In the genomic region with DNA sequence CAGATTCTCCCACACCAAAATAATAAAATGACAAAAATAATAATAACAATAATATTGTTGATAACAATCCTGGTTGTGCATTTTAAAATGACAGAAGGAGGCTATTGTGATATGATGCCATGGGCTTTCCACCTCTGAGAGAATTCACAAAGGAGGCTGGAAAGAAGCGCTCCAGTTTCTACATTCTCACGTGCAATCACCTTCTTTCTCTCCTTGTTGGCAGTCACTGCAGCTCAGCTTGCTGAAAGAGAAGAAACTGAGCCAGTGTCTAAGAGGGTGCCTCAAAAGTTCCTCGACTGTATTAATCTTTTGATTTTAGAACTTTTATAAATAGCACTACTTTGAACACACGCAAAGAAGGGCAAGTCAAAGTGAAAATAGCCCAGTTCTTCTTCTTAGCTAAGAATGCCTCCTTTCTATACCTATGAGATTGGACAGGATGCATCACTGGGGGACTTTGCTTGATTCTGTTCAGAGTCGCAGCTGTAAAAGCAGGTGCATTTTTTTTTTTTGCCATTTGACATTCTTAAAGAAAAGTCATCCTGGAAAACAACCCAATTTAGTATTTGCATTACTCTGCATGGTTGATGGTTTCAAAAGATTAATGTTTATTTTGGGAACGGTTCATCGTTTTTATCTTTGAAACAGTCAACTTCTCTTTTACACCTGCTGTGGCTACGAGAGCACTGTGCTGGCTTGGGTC, we compare ENCODE assay signal across 1 cellular context.
TF ChIP-seq lines count a peak whose summit lies in the region.

No MANE protein-coding gene starts in this region.

TF ChIP-seq in GM12878, 131 proteins besides CTCF, POLR2A, EP300 and RAD21 (continued from another document and continues in another):
- TF ChIP-seq REST (IDR thresholded peaks at IDR 0.05; ENCODE audit: low read depth, low read length) = no peak
- TF ChIP-seq ESRRA (IDR thresholded peaks at IDR 0.05; ENCODE audit: low read length) = no peak
- TF ChIP-seq SMAD5 (IDR thresholded peaks at IDR 0.05; ENCODE audit: low read depth) = 0 out of 2 replicates have a peak, but pooled peaks have one; percentile 51
- TF ChIP-seq HDAC2 (IDR thresholded peaks at IDR 0.05) = no peak
- TF ChIP-seq EZH2 (IDR thresholded peaks at IDR 0.05; ENCODE audit: borderline replicate concordance, control insufficient read depth, low read depth, low read length) = no peak
- peak; percentile 83 for TF ChIP-seq RELB (IDR thresholded peaks at IDR 0.05; ENCODE audit: low read depth)
- no peak for TF ChIP-seq HCFC1 (IDR thresholded peaks at IDR 0.05; ENCODE audit: low read length)
- no peak for TF ChIP-seq TARDBP (IDR thresholded peaks at IDR 0.05; ENCODE audit: borderline replicate concordance)
- TF ChIP-seq ATF7 (IDR thresholded peaks at IDR 0.05; ENCODE audit: low read depth) = peak; percentile 56; the same call in 1 of the 2 replicates
- 0 out of 2 replicates have a peak, but pooled peaks have one; percentile 81 for TF ChIP-seq TBL1XR1 (IDR thresholded peaks at IDR 0.05; ENCODE audit: low read depth, low read length)
- no peak for TF ChIP-seq KLF5 (IDR thresholded peaks at IDR 0.05; ENCODE audit: partially characterized antibody)
- no peak for TF ChIP-seq STAT1 (conservative IDR thresholded peaks at IDR 0.05)
- TF ChIP-seq IRF5 (IDR thresholded peaks at IDR 0.05; ENCODE audit: borderline replicate concordance) = no peak
- TF ChIP-seq YBX1 (IDR thresholded peaks at IDR 0.05) = no peak
- TF ChIP-seq SMAD1 (IDR thresholded peaks at IDR 0.05; ENCODE audit: low read depth, partially characterized antibody) = no peak
- peak; percentile 96 for TF ChIP-seq JUNB (IDR thresholded peaks at IDR 0.05)
- TF ChIP-seq, protein P1, sequence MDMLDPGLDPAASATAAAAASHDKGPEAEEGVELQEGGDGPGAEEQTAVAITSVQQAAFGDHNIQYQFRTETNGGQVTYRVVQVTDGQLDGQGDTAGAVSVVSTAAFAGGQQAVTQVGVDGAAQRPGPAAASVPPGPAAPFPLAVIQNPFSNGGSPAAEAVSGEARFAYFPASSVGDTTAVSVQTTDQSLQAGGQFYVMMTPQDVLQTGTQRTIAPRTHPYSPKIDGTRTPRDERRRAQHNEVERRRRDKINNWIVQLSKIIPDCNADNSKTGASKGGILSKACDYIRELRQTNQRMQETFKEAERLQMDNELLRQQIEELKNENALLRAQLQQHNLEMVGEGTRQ (IDR thresholded peaks at IDR 0.05; ENCODE audit: borderline replicate concordance, low read depth, low read length) = no peak
- TF ChIP-seq MXI1 (IDR thresholded peaks at IDR 0.05; ENCODE audit: low read depth, low read length) = no peak; the same call in 1 of the 2 replicates
- peak; percentile 98 for TF ChIP-seq IRF4 (IDR thresholded peaks at IDR 0.05; ENCODE audit: low read depth, low read length)
- TF ChIP-seq RAD51 (IDR thresholded peaks at IDR 0.05) = no peak
- no peak for TF ChIP-seq NR2C2 (IDR thresholded peaks at IDR 0.05; ENCODE audit: borderline replicate concordance, control insufficient read depth, insufficient read length, low read depth)
- peak; percentile 71; the same call in 1 of the 2 replicates for TF ChIP-seq PML (IDR thresholded peaks at IDR 0.05; ENCODE audit: low read length)
- TF ChIP-seq TCF7 (IDR thresholded peaks at IDR 0.05; ENCODE audit: borderline replicate concordance) = peak; percentile 73; the same call in 1 of the 2 replicates
- TF ChIP-seq SMC3 (IDR thresholded peaks at IDR 0.05; ENCODE audit: borderline replicate concordance, low read length) = no peak; the same call in 1 of the 2 replicates
- peak in 1 of 2 experiments; percentile 88; a peak in 1 of 4 replicates for TF ChIP-seq CEBPB (IDR thresholded peaks at IDR 0.05; ENCODE audit: borderline replicate concordance in 1 of 2, low read depth in 2 of 2, low read length in 2 of 2)
- TF ChIP-seq RBBP5 (conservative IDR thresholded peaks at IDR 0.05) = no peak
- no peak for TF ChIP-seq ZNF24 (IDR thresholded peaks at IDR 0.05)
- 0 out of 2 replicates have a peak, but pooled peaks have one; percentile 63 for TF ChIP-seq CBX5 (IDR thresholded peaks at IDR 0.05; ENCODE audit: low read depth)
- no peak for TF ChIP-seq CHD4 (IDR thresholded peaks at IDR 0.05)
- TF ChIP-seq E2F8 (IDR thresholded peaks at IDR 0.05; ENCODE audit: low read depth, partially characterized antibody) = no peak
- peak; percentile 83 for TF ChIP-seq RUNX3 (IDR thresholded peaks at IDR 0.05; ENCODE audit: low read length)
- TF ChIP-seq RCOR1 (conservative IDR thresholded peaks at IDR 0.05; ENCODE audit: low read depth, low read length) = peak; percentile 82; the same call in 1 of the 2 replicates
- no peak for TF ChIP-seq BRCA1 (IDR thresholded peaks at IDR 0.05; ENCODE audit: low read depth, low read length)
- TF ChIP-seq MTA2 (IDR thresholded peaks at IDR 0.05; ENCODE audit: low read depth) = peak; percentile 69
- TF ChIP-seq, protein P2, sequence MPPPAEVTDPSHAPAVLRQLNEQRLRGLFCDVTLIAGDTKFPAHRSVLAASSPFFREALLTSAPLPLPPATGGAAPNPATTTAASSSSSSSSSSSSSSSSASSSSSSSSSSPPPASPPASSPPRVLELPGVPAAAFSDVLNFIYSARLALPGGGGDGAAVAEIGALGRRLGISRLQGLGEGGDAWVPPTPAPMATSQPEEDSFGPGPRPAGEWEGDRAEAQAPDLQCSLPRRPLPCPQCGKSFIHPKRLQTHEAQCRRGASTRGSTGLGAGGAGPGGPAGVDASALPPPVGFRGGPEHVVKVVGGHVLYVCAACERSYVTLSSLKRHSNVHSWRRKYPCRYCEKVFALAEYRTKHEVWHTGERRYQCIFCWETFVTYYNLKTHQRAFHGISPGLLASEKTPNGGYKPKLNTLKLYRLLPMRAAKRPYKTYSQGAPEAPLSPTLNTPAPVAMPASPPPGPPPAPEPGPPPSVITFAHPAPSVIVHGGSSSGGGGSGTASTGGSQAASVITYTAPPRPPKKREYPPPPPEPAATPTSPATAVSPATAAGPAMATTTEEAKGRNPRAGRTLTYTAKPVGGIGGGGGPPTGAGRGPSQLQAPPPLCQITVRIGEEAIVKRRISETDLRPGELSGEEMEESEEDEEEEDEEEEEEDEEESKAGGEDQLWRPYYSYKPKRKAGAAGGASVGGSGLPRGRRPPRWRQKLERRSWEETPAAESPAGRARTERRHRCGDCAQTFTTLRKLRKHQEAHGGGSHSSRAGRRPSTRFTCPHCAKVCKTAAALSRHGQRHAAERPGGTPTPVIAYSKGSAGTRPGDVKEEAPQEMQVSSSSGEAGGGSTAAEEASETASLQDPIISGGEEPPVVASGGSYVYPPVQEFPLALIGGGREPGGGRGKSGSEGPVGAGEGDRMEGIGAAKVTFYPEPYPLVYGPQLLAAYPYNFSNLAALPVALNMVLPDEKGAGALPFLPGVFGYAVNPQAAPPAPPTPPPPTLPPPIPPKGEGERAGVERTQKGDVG (CRISPR knock-in tag; IDR thresholded peaks at IDR 0.05) = no peak
- TF ChIP-seq, protein P3, sequence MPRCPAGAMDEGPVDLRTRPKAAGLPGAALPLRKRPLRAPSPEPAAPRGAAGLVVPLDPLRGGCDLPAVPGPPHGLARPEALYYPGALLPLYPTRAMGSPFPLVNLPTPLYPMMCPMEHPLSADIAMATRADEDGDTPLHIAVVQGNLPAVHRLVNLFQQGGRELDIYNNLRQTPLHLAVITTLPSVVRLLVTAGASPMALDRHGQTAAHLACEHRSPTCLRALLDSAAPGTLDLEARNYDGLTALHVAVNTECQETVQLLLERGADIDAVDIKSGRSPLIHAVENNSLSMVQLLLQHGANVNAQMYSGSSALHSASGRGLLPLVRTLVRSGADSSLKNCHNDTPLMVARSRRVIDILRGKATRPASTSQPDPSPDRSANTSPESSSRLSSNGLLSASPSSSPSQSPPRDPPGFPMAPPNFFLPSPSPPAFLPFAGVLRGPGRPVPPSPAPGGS (IDR thresholded peaks at IDR 0.05; ENCODE audit: borderline replicate concordance, insufficient read depth, low read depth, low read length, poor library complexity, severe bottlenecking) = peak; percentile 75
- peak; percentile 98 for TF ChIP-seq MEF2A (IDR thresholded peaks at IDR 0.05; ENCODE audit: insufficient read depth, low read depth, low read length)
- no peak for TF ChIP-seq ATF3 (IDR thresholded peaks at IDR 0.05; ENCODE audit: borderline replicate concordance, extremely low read depth, low read depth, low read length)
- TF ChIP-seq ZBTB11 (CRISPR knock-in tag; IDR thresholded peaks at IDR 0.05) = no peak
